ENCODE assay signal across 25 cellular contexts in the genomic region with DNA sequence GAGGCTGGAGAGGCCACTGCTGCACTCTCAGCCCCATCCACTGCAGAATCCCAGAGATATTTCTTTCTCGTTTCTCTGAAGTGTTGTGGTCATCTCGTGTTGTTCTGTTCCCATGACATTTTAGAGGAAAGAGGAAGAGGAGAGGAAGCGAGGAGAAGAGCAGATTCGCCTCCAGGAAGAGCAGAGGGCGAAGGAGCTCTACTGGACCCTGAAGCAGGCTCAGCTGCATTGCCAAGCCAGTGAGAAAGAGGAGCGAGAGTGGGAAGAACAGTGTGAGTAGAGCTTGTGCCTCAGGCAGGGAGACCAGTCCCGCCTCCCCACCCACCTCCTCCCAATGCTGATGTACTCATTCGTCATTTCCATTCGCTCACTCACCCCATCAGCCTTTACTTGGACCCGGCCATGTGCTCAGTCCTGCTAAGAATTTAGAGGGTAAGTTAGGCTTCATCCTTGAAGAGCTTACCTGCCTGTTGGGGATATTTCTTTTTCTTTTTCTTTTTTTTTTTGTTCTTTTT. TPM values are rescaled to one million over a fixed set of nuclear protein-coding genes. Genes with fewer than 3 reads are reported as not detected.
DNase-seq lines count a peak whose midpoint lies in the region; ATAC-seq, FAIRE-seq and TF ChIP-seq lines count a peak whose summit lies in the region.
"Had no signal": no experiment of that assay in that cellular context is flagged by ENCODE, and none has a peak within 500 bp of the region (broad histone marks: within the 10 kb centered on the region; RNA-seq: fewer than 3 reads in every experiment).

No MANE protein-coding gene starts in this region.

- H3K23ac ChIP-seq in neuronal stem cell (ENCODE audit: low read depth, low read length, poor library complexity): no peak overlapping the region

- no peak overlapping the region for H3K4me3 ChIP-seq in right atrium auricular region
- no peak overlapping the region for H3K4me3 ChIP-seq in heart right ventricle
- no peak overlapping the region for H3K4me3 ChIP-seq in bronchial epithelial cell (ENCODE audit: low read depth, low read length)
- peak overlapping the region in 1 of 2 donors; percentile 56 for H3K4me3 ChIP-seq in neuronal stem cell (ENCODE audit: low read length in 2 of 2)
- H3K4me3 ChIP-seq in kidney (ENCODE audit: low read length in 2 of 2): no peak overlapping the region
- H3K4me3 ChIP-seq: GM23338 had no signal

- DNase-seq in right atrium auricular region (ENCODE audit: low spot score) (peak; percentile 7), heart right ventricle (no peak), bronchial epithelial cell (ENCODE audit: low read depth) (peak; percentile 11), neuronal stem cell (ENCODE audit: low spot score) (no peak), posterior vena cava (ENCODE audit: low spot score) (no peak), kidney (no peak), HuH-7 (ENCODE audit: low spot score) (no peak)
- DNase-seq: CD4-positive, CD25-positive, alpha-beta regulatory T cell; DMS79 treated with DMSO at 0.1 percent for 48 hours; HCEC 1CT; NCI-H1694; NCI-H2081; NCI-H2171; NCI-H524 treated with DMSO at 0.1 percent for 48 hours; NCI-H82; SIG-M5; SK-N-SH had no signal

- H4K8ac ChIP-seq in neuronal stem cell (ENCODE audit: low read depth, low read length): no peak overlapping the region

- intact Hi-C loops in heart right ventricle (cut with DNase I): no loop called here
- intact Hi-C loops in posterior vena cava (cut with DNase I): no loop called here
- intact Hi-C loops in kidney (cut with DNase I): no loop called here

- no peak overlapping the region for H3K18ac ChIP-seq in neuronal stem cell (ENCODE audit: low read length)

- no peak overlapping the region for H2AK5ac ChIP-seq in neuronal stem cell (ENCODE audit: low read depth, low read length)

- no peak overlapping the region for H2BK120ac ChIP-seq in neuronal stem cell (ENCODE audit: low read depth, low read length)

- no peak for ATAC-seq in heart right ventricle
- ATAC-seq: GM23338, Panc1 had no signal

- no peaks in the 10 kb centered on the region for H3K79me1 ChIP-seq in neuronal stem cell (ENCODE audit: low read depth, low read length)

- no peak overlapping the region for H2AFZ ChIP-seq in neuronal stem cell (ENCODE audit: low read length)
- H2AFZ ChIP-seq: GM23338 had no signal

- H3K9me3 ChIP-seq in right atrium auricular region (no peaks in the 10 kb centered on the region), heart right ventricle (peaks cover 0 to 3% (median 0%) of the 10 kb centered on the region in 11 donors), neuronal stem cell (replicated peaks in 1 of 2; ENCODE audit: control insufficient read depth in 2 of 2, insufficient read depth in 1 of 2, low read depth in 1 of 2, low read length in 2 of 2) (peaks cover 0 to 3% of the 10 kb centered on the region in 2 donors), kidney (ENCODE audit: control insufficient read depth in 1 of 2, low read length in 2 of 2) (no peaks in the 10 kb centered on the region)
- H3K9me3 ChIP-seq: SK-N-SH had no signal

- H2BK5ac ChIP-seq in neuronal stem cell (ENCODE audit: low read length): no peak overlapping the region

- H2BK15ac ChIP-seq in neuronal stem cell (ENCODE audit: low read length): no peak overlapping the region

- no peak for FAIRE-seq in bronchial epithelial cell (lab: Jason Lieb, UNC)
- FAIRE-seq in kidney (lab: Jason Lieb, UNC): no peak
- FAIRE-seq: G401.6, GM12892 had no signal

- H3K27me3 ChIP-seq in right atrium auricular region (no peaks in the 10 kb centered on the region), heart right ventricle (peaks cover 0 to 4% (median 0%) of the 10 kb centered on the region in 7 donors), bronchial epithelial cell (ENCODE audit: control insufficient read depth, insufficient read depth, low read length) (no peaks in the 10 kb centered on the region), neuronal stem cell (ENCODE audit: control insufficient read depth in 3 of 3, insufficient read depth in 3 of 3, low read depth in 1 of 3, low read length in 3 of 3) (no peaks in the 10 kb centered on the region)

- TF ChIP-seq CTCF in right atrium auricular region (IDR thresholded peaks at IDR 0.05) (no peak), heart right ventricle (IDR thresholded peaks at IDR 0.05) (no peak), bronchial epithelial cell (IDR thresholded peaks at IDR 0.05; ENCODE audit: insufficient read depth, low read length, severe bottlenecking) (no peak), kidney (IDR thresholded peaks at IDR 0.05; ENCODE audit: borderline replicate concordance, extremely low read depth, insufficient read depth) (no peak)

- no peak overlapping the region for H2BK12ac ChIP-seq in neuronal stem cell (ENCODE audit: low read length)

- no peak overlapping the region for H3K27ac ChIP-seq in right atrium auricular region
- H3K27ac ChIP-seq in heart right ventricle: no peak overlapping the region
- no peak overlapping the region for H3K27ac ChIP-seq in neuronal stem cell (replicated peaks; ENCODE audit: low read length)
- no peak overlapping the region for H3K27ac ChIP-seq in kidney (ENCODE audit: low read depth in 2 of 2, low read length in 2 of 2)
- H3K27ac ChIP-seq: HL-60, KMS-11 had no signal

- no peak overlapping the region for H4K91ac ChIP-seq in neuronal stem cell (ENCODE audit: low read depth, low read length, poor library complexity)

- H3K36me3 ChIP-seq in right atrium auricular region: no peaks in the 10 kb centered on the region
- H3K36me3 ChIP-seq in heart right ventricle: no peaks in the 10 kb centered on the region
- H3K36me3 ChIP-seq in bronchial epithelial cell (ENCODE audit: control insufficient read depth, insufficient read depth, low read length): no peaks in the 10 kb centered on the region
- no peaks in the 10 kb centered on the region for H3K36me3 ChIP-seq in neuronal stem cell (replicated peaks in 1 of 2; ENCODE audit: control insufficient read depth in 2 of 2, insufficient read depth in 2 of 2, low read length in 2 of 2)
- no peaks in the 10 kb centered on the region for H3K36me3 ChIP-seq in kidney (ENCODE audit: control insufficient read depth in 1 of 2, insufficient read depth in 2 of 2, low read length in 2 of 2)

- no peak overlapping the region for H3K4me2 ChIP-seq in neuronal stem cell (ENCODE audit: insufficient read depth, low read length, poor library complexity, severe bottlenecking)
- H3K4me2 ChIP-seq: GM23338, KMS-11, SK-N-SH had no signal

- H3K4me1 ChIP-seq in right atrium auricular region (no peaks in the 10 kb centered on the region), heart right ventricle (no peaks in the 10 kb centered on the region), neuronal stem cell (ENCODE audit: control insufficient read depth in 2 of 2, insufficient read depth in 1 of 2, low read depth in 1 of 2, low read length in 2 of 2) (no peaks in the 10 kb centered on the region), kidney (ENCODE audit: control insufficient read depth in 1 of 2, insufficient read depth in 1 of 2, low read depth in 1 of 2, low read length in 2 of 2) (no peaks in the 10 kb centered on the region)

- no peak overlapping the region for H3K14ac ChIP-seq in neuronal stem cell (ENCODE audit: low read length)

- no peak overlapping the region for H3K4ac ChIP-seq in neuronal stem cell (ENCODE audit: low read length)

- WGBS in heart right ventricle, 2 donors: 81 to 84% methylated on average over 10 of the region's 10 CpGs
- no CpG with 5 or more reads among the region's 10 CpGs for WGBS in neuronal stem cell (ENCODE audit: extremely low coverage in 2 of 2, insufficient read length in 2 of 2, insufficient replicate concordance in 1 of 2), 2 donors

- H3K9ac ChIP-seq in neuronal stem cell (ENCODE audit: low read depth, low read length, poor library complexity) (peak overlapping the region; percentile 10), kidney (ENCODE audit: low read length in 2 of 2) (no peak overlapping the region)
- H3K9ac ChIP-seq: KMS-11, SK-N-SH had no signal

RNA-seq across cellular contexts. Expression of a gene that starts 50.9 kb away (rescaled TPM):
- total RNA-seq in right atrium auricular region: under 1 TPM in 1 of 2 donors, not detected in 1; 0.12 TPM
- not detected for total RNA-seq in heart right ventricle
- polyA plus RNA-seq in heart right ventricle: not detected
- under 0.01 TPM in 2 replicates for total RNA-seq in bronchial epithelial cell
- polyA plus RNA-seq in neuronal stem cell (2013, experiment 1 of 2): 0.04 TPM
- 0.04 TPM for polyA plus RNA-seq in neuronal stem cell (2013, experiment 2 of 2)
- total RNA-seq in posterior vena cava: under 1 TPM in 1 of 2 donors, not detected in 1; 0.10 TPM
- 0.09 TPM for total RNA-seq in kidney
- polyA plus RNA-seq in kidney (ENCODE audit: insufficient read depth, low read depth, low replicate concordance): not detected
- total RNA-seq: GM23338, HT-29 had no signal
- polyA plus RNA-seq: AG04450; CD4-positive, CD25-positive, alpha-beta regulatory T cell; SK-N-SH had no signal

Comparison
In these comparisons a context has a peak if more than half of its experiments do, and no peak if none do; other contexts are left out.
1. DNase-seq: peak in right atrium auricular region (single experiment) and bronchial epithelial cell (single experiment); none in heart right ventricle (0 of 2), neuronal stem cell (single experiment), posterior vena cava (single experiment), kidney (single experiment) and HuH-7 (single experiment).